37 cellular contexts compared by ENCODE assay signal in the genomic region with DNA sequence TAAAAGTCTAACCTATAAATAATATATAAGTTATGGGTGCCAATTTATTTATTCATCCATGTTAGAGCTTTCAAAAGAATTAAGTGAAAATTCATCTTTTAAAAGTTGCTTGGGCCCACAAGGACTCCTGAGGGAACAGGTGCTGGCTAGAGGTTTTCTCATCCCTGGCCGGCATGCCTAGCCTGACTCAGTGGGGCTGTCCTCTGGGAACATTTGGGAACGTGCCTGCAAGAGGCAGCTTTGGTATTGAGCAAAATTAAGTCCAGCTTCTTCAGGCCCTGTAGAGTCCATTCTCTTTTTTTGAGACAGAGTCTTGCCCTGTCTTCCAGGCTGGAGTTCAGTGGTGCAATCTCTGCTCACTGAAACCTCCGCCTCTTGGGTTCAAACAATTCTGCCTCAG. TPM values are rescaled to one million over a fixed set of nuclear protein-coding genes. Genes with fewer than 3 reads are reported as not detected.
"Had no signal": no experiment of that assay in that cellular context is flagged by ENCODE, and none has a peak within 500 bp of the region (broad histone marks: within the 10 kb centered on the region; RNA-seq: fewer than 3 reads in every experiment).

No MANE protein-coding gene starts in this region.

- DNase-seq: activated B cell treated with CpG ODN at 0.5 μM for 24 hours; activated CD4-positive, alpha-beta memory T cell treated with anti-CD3 and anti-CD28 coated beads, Interleukin-2, amount 10 ng/mL, durations not matched to agents 7 days and 5 days; activated CD4-positive, alpha-beta T cell treated with anti-CD3 and anti-CD28 coated beads for 4 hours; activated CD4-positive, alpha-beta T cell treated with anti-CD3 and anti-CD28 coated beads, Interleukin-2, amount 10 ng/mL, durations not matched to agents 24 days and 14 days; activated CD4-positive, alpha-beta T cell treated with anti-CD3 and anti-CD28 coated beads, Interleukin-2, amount 50 U/mL, for 1 hour; activated CD4-positive, alpha-beta T cell treated with anti-CD3 and anti-CD28 coated beads, Interleukin-2, amount 50 U/mL, for 48 hours; activated CD4-positive, CD25-positive, alpha-beta regulatory T cell treated with anti-CD3 and anti-CD28 coated beads, Interleukin-2, amount 50 U/mL, for 72 hours; activated CD8-positive, alpha-beta memory T cell treated with anti-CD3 and anti-CD28 coated beads for 24 hours; activated CD8-positive, alpha-beta memory T cell treated with anti-CD3 and anti-CD28 coated beads, Interleukin-2, amount 10 ng/mL, durations not matched to agents 7 days and 5 days; activated CD8-positive, alpha-beta T cell treated with anti-CD3 and anti-CD28 coated beads, Interleukin-2, amount 10 ng/mL, durations not matched to agents 7 days and 5 days; activated effector memory CD4-positive, alpha-beta T cell treated with Interleukin-2 at 50 U/mL for 16 hours; activated gamma-delta T cell; activated naive CD4-positive, alpha-beta T cell treated with anti-CD3 and anti-CD28 coated beads, Interleukin-2, amount 10 ng/mL, durations not matched to agents 7 days and 5 days; activated naive CD4-positive, alpha-beta T cell treated with Interleukin-2 at 50 U/mL for 16 hours; activated naive CD8-positive, alpha-beta T cell treated with anti-CD3 and anti-CD28 coated beads, Interleukin-2, amount 10 ng/mL, durations not matched to agents 7 days and 5 days; activated naive CD8-positive, alpha-beta T cell treated with anti-CD3 and anti-CD28 coated beads, Interleukin-2, amount 50 U/mL, for 24 hours; activated T-cell treated with anti-CD3 and anti-CD28 coated beads for 4 hours; activated T-cell treated with anti-CD3 and anti-CD28 coated beads, Interleukin-2, amount 50 U/mL, for 24 hours; activated T-cell treated with anti-CD3 and anti-CD28 coated beads, Interleukin-2, amount 50 U/mL, for 48 hours; amygdala; anterior cingulate cortex; cerebellar nuclear complex; SW 1271; T-helper 1 cell; T-helper 2 cell; T-helper 9 cell had no signal

- H3K4me1 ChIP-seq: ascending aorta had no signal

- H3K4me1 Mint-ChIP-seq: activated B cell treated with CpG ODN at 0.5 μM for 24 hours; activated CD4-positive, alpha-beta memory T cell treated with anti-CD3 and anti-CD28 coated beads, Interleukin-2, amount 10 ng/mL, durations not matched to agents 7 days and 5 days; activated CD4-positive, alpha-beta T cell treated with anti-CD3 and anti-CD28 coated beads, Interleukin-2, amount 10 ng/mL, durations not matched to agents 24 days and 14 days; activated CD8-positive, alpha-beta memory T cell treated with anti-CD3 and anti-CD28 coated beads, Interleukin-2, amount 10 ng/mL, durations not matched to agents 7 days and 5 days; activated naive CD4-positive, alpha-beta T cell treated with anti-CD3 and anti-CD28 coated beads, Interleukin-2, amount 10 ng/mL, durations not matched to agents 7 days and 5 days; activated naive CD4-positive, alpha-beta T cell treated with anti-CD3 and anti-CD28 coated beads, Interleukin-2, amount 50 U/mL, for 24 hours; activated naive CD8-positive, alpha-beta T cell treated with anti-CD3 and anti-CD28 coated beads, Interleukin-2, amount 10 ng/mL, durations not matched to agents 7 days and 5 days; activated naive CD8-positive, alpha-beta T cell treated with anti-CD3 and anti-CD28 coated beads, Interleukin-2, amount 50 U/mL, for 24 hours; brain; central memory CD8-positive, alpha-beta T cell had no signal

- H3K27ac Mint-ChIP-seq: activated B cell treated with CpG ODN at 0.5 μM for 24 hours; activated CD4-positive, alpha-beta memory T cell treated with anti-CD3 and anti-CD28 coated beads, Interleukin-2, amount 10 ng/mL, durations not matched to agents 7 days and 5 days; activated CD4-positive, alpha-beta T cell treated with anti-CD3 and anti-CD28 coated beads, Interleukin-2, amount 10 ng/mL, durations not matched to agents 24 days and 14 days; activated CD8-positive, alpha-beta memory T cell treated with anti-CD3 and anti-CD28 coated beads, Interleukin-2, amount 10 ng/mL, durations not matched to agents 7 days and 5 days; activated CD8-positive, alpha-beta T cell treated with anti-CD3 and anti-CD28 coated beads, Interleukin-2, amount 10 ng/mL, durations not matched to agents 7 days and 5 days; activated naive CD4-positive, alpha-beta T cell treated with anti-CD3 and anti-CD28 coated beads, Interleukin-2, amount 10 ng/mL, durations not matched to agents 7 days and 5 days; activated naive CD4-positive, alpha-beta T cell treated with anti-CD3 and anti-CD28 coated beads, Interleukin-2, amount 50 U/mL, for 24 hours; activated naive CD8-positive, alpha-beta T cell; activated naive CD8-positive, alpha-beta T cell treated with anti-CD3 and anti-CD28 coated beads, Interleukin-2, amount 10 ng/mL, durations not matched to agents 7 days and 5 days; activated naive CD8-positive, alpha-beta T cell treated with anti-CD3 and anti-CD28 coated beads, Interleukin-2, amount 50 U/mL, for 24 hours; activated T-cell treated with anti-CD3 and anti-CD28 coated beads, Interleukin-2, amount 50 U/mL, for 24 hours; activated T-helper 2 cell treated with anti-CD3 and anti-CD28 coated beads, Interferon-gamma antibody, Interleukin-2, Interleukin-4, amounts not matched to agents 10 μg/mL and 5 μg/mL and 100 μg/mL, durations not matched to agents 14 hours and 24 hours and 36 hours; brain; T-helper 1 cell treated with Interleukin-12 subunit alpha and Interleukin-12 subunit beta and Interleukin-4 antibody, amounts not matched to agents 30 μg/mL and 1 μg/mL, for 36 hours; T-helper 2 cell treated with Interferon-gamma antibody and Interleukin-4, amounts not matched to agents 5 μg/mL and 100 μg/mL, for 36 hours had no signal

- H3K9me3 Mint-ChIP-seq: activated CD4-positive, alpha-beta memory T cell treated with anti-CD3 and anti-CD28 coated beads, Interleukin-2, amount 10 ng/mL, durations not matched to agents 7 days and 5 days; activated CD4-positive, alpha-beta T cell treated with anti-CD3 and anti-CD28 coated beads, Interleukin-2, amount 10 ng/mL, durations not matched to agents 24 days and 14 days; activated naive CD4-positive, alpha-beta T cell treated with anti-CD3 and anti-CD28 coated beads, Interleukin-2, amount 10 ng/mL, durations not matched to agents 7 days and 5 days; activated naive CD4-positive, alpha-beta T cell treated with anti-CD3 and anti-CD28 coated beads, Interleukin-2, amount 50 U/mL, for 24 hours; activated naive CD8-positive, alpha-beta T cell treated with anti-CD3 and anti-CD28 coated beads, Interleukin-2, amount 10 ng/mL, durations not matched to agents 7 days and 5 days; activated naive CD8-positive, alpha-beta T cell treated with anti-CD3 and anti-CD28 coated beads, Interleukin-2, amount 50 U/mL, for 24 hours; activated T-cell treated with anti-CD3 and anti-CD28 coated beads, Interleukin-2, amount 50 U/mL, for 24 hours; activated T-helper 2 cell treated with anti-CD3 and anti-CD28 coated beads, Interferon-gamma antibody, Interleukin-2, Interleukin-4, amounts not matched to agents 10 μg/mL and 5 μg/mL and 100 μg/mL, durations not matched to agents 14 hours and 24 hours and 36 hours; central memory CD8-positive, alpha-beta T cell; T-helper 1 cell treated with Interleukin-12 subunit alpha and Interleukin-12 subunit beta and Interleukin-4 antibody, amounts not matched to agents 30 μg/mL and 1 μg/mL, for 36 hours; T-helper 2 cell treated with Interferon-gamma antibody and Interleukin-4, amounts not matched to agents 5 μg/mL and 100 μg/mL, for 36 hours had no signal

- H3K36me3 Mint-ChIP-seq: activated CD8-positive, alpha-beta memory T cell treated with anti-CD3 and anti-CD28 coated beads, Interleukin-2, amount 10 ng/mL, durations not matched to agents 7 days and 5 days; activated naive CD4-positive, alpha-beta T cell treated with anti-CD3 and anti-CD28 coated beads, Interleukin-2, amount 10 ng/mL, durations not matched to agents 7 days and 5 days; activated naive CD4-positive, alpha-beta T cell treated with anti-CD3 and anti-CD28 coated beads, Interleukin-2, amount 50 U/mL, for 24 hours; activated naive CD8-positive, alpha-beta T cell; activated naive CD8-positive, alpha-beta T cell treated with anti-CD3 and anti-CD28 coated beads, Interleukin-2, amount 10 ng/mL, durations not matched to agents 7 days and 5 days; brain had no signal

- H3K27ac ChIP-seq: ascending aorta, cardiac muscle cell, VCaP had no signal

- H3K4me3 Mint-ChIP-seq: activated B cell treated with CpG ODN at 0.5 μM for 24 hours; activated CD4-positive, alpha-beta memory T cell treated with anti-CD3 and anti-CD28 coated beads, Interleukin-2, amount 10 ng/mL, durations not matched to agents 7 days and 5 days; activated CD4-positive, alpha-beta T cell treated with anti-CD3 and anti-CD28 coated beads, Interleukin-2, amount 10 ng/mL, durations not matched to agents 24 days and 14 days; activated CD8-positive, alpha-beta memory T cell treated with anti-CD3 and anti-CD28 coated beads, Interleukin-2, amount 10 ng/mL, durations not matched to agents 7 days and 5 days; activated CD8-positive, alpha-beta T cell treated with anti-CD3 and anti-CD28 coated beads, Interleukin-2, amount 10 ng/mL, durations not matched to agents 7 days and 5 days; activated naive CD4-positive, alpha-beta T cell treated with anti-CD3 and anti-CD28 coated beads, Interleukin-2, amount 10 ng/mL, durations not matched to agents 7 days and 5 days; activated naive CD4-positive, alpha-beta T cell treated with anti-CD3 and anti-CD28 coated beads, Interleukin-2, amount 50 U/mL, for 24 hours; activated naive CD8-positive, alpha-beta T cell; activated naive CD8-positive, alpha-beta T cell treated with anti-CD3 and anti-CD28 coated beads, Interleukin-2, amount 10 ng/mL, durations not matched to agents 7 days and 5 days; activated naive CD8-positive, alpha-beta T cell treated with anti-CD3 and anti-CD28 coated beads, Interleukin-2, amount 50 U/mL, for 24 hours; activated T-cell treated with anti-CD3 and anti-CD28 coated beads, Interleukin-2, amount 50 U/mL, for 24 hours; brain; central memory CD8-positive, alpha-beta T cell; T-helper 1 cell treated with Interleukin-12 subunit alpha and Interleukin-12 subunit beta and Interleukin-4 antibody, amounts not matched to agents 30 μg/mL and 1 μg/mL, for 36 hours; T-helper 2 cell treated with Interferon-gamma antibody and Interleukin-4, amounts not matched to agents 5 μg/mL and 100 μg/mL, for 36 hours had no signal

- H3K36me3 ChIP-seq: ascending aorta, cardiac muscle cell had no signal

- H3K9me3 ChIP-seq: ascending aorta had no signal

- H3K4me3 ChIP-seq: ascending aorta, cardiac muscle cell had no signal

- H3K27me3 ChIP-seq: ascending aorta, cardiac muscle cell had no signal

- ATAC-seq: activated CD8-positive, alpha-beta memory T cell treated with anti-CD3 and anti-CD28 coated beads, Interleukin-2, amount 10 ng/mL, durations not matched to agents 7 days and 5 days; activated CD8-positive, alpha-beta T cell treated with anti-CD3 and anti-CD28 coated beads, Interleukin-2, amount 10 ng/mL, durations not matched to agents 7 days and 5 days; activated naive CD8-positive, alpha-beta T cell treated with anti-CD3 and anti-CD28 coated beads, Interleukin-2, amount 50 U/mL, for 24 hours had no signal

RNA-seq across cellular contexts. Expression of a gene that starts 44.7 kb away (rescaled TPM):
- total RNA-seq: activated CD4-positive, alpha-beta T cell treated with anti-CD3 and anti-CD28 coated beads, Interleukin-2, amount 10 ng/mL, durations not matched to agents 24 days and 14 days; activated CD8-positive, alpha-beta memory T cell treated with anti-CD3 and anti-CD28 coated beads, Interleukin-2, amount 10 ng/mL, durations not matched to agents 7 days and 5 days; activated CD8-positive, alpha-beta T cell treated with anti-CD3 and anti-CD28 coated beads, Interleukin-2, amount 10 ng/mL, durations not matched to agents 7 days and 5 days; activated naive CD8-positive, alpha-beta T cell treated with anti-CD3 and anti-CD28 coated beads, Interleukin-2, amount 10 ng/mL, durations not matched to agents 7 days and 5 days; bronchial epithelial cell had no signal
